In genomic region chr10:35182631-35183510, GRCh38 we compare ENCODE assay signal across 25 cellular contexts. TPM values are rescaled to one million over a fixed set of nuclear protein-coding genes. Genes with fewer than 3 reads are reported as not detected.
DNase-seq lines count a peak whose midpoint lies in the region; ATAC-seq and TF ChIP-seq lines count a peak whose summit lies in the region.
"Had no signal": no experiment of that assay in that cellular context is flagged by ENCODE, and none has a peak within 500 bp of the region (broad histone marks: within the 10 kb centered on the region; RNA-seq: fewer than 3 reads in every experiment).

No MANE protein-coding gene starts in this region.

- TF ChIP-seq EP300 in gastroesophageal sphincter (IDR thresholded peaks at IDR 0.05): no peak

- no peaks in the 10 kb centered on the region for H3K36me3 ChIP-seq in mammary epithelial cell (ENCODE audit: insufficient read depth, low read length)
- H3K36me3 ChIP-seq in gastroesophageal sphincter: no peaks in the 10 kb centered on the region
- H3K36me3 ChIP-seq: BE2C, SJSA1 had no signal

- H3K27me3 ChIP-seq in mammary epithelial cell (ENCODE audit: insufficient read depth, low read length) (no peaks in the 10 kb centered on the region), gastroesophageal sphincter (no peaks in the 10 kb centered on the region)
- H3K27me3 ChIP-seq: BE2C, SJSA1 had no signal

- peaks cover 4% of the 10 kb centered on the region for H3K36me3 Mint-ChIP-seq in MCF 10A (ENCODE audit: insufficient read depth, unreplicated experiment)

- H3K4me3 Mint-ChIP-seq in MCF 10A (ENCODE audit: unreplicated experiment): no peak overlapping the region
- H3K4me3 Mint-ChIP-seq: H9 had no signal

- H3K4me1 Mint-ChIP-seq in MCF 10A (ENCODE audit: insufficient read depth, unreplicated experiment): no peaks in the 10 kb centered on the region

- no peak for TF ChIP-seq POLR2A in gastroesophageal sphincter (IDR thresholded peaks at IDR 0.05)

- intact Hi-C loops in mammary epithelial cell (cut with micrococcal nuclease): no loop called here
- intact Hi-C loops in MCF 10A (cut with micrococcal nuclease): no loop called here

- H3K27ac ChIP-seq in mammary epithelial cell (ENCODE audit: insufficient read depth, low read depth, low read length): no peak overlapping the region
- peak overlapping the region in 3 of 4 donors; percentile 8 to 49 (median 9) for H3K27ac ChIP-seq in gastroesophageal sphincter
- H3K27ac ChIP-seq: GM23248, SJSA1 had no signal

- H3K4me1 ChIP-seq in mammary epithelial cell (ENCODE audit: insufficient read depth, low read length) (no peaks in the 10 kb centered on the region), gastroesophageal sphincter (peaks cover 0 to 13% (median 0%) of the 10 kb centered on the region in 3 donors)
- H3K4me1 ChIP-seq: BE2C, SJSA1 had no signal

- no peaks in the 10 kb centered on the region for H3K9me3 ChIP-seq in mammary epithelial cell (replicated peaks; ENCODE audit: insufficient read depth, low read length)
- no peaks in the 10 kb centered on the region for H3K9me3 ChIP-seq in gastroesophageal sphincter
- H3K9me3 ChIP-seq: BE2C, SJSA1 had no signal

- no peaks in the 10 kb centered on the region for H4K20me1 ChIP-seq in mammary epithelial cell (ENCODE audit: insufficient read depth, low read length)

- TF ChIP-seq CTCF in mammary epithelial cell (conservative IDR thresholded peaks at IDR 0.05 in 1 of 2, IDR thresholded peaks at IDR 0.05 in 1 of 2; ENCODE audit: extremely low read depth in 1 of 2, insufficient read depth in 1 of 2, low read depth in 1 of 2, low read length in 2 of 2) (no peak), MCF 10A (IDR thresholded peaks at IDR 0.05; ENCODE audit: unreplicated experiment) (no peak), gastroesophageal sphincter (IDR thresholded peaks at IDR 0.05) (no peak), retinal pigment epithelial cell (conservative IDR thresholded peaks at IDR 0.05; ENCODE audit: low read depth, low read length) (no peak)

- CTCF ChIA-PET in mammary epithelial cell (lab: Charles Lee; ENCODE audit: low non-redundant PET): interaction anchor here (0.7 kb wide), 1 partner anchor 13 kb away, joined by 3 read pairs; no protein-coding TSS in a partner anchor
- CTCF ChIA-PET in MCF 10A (lab: Yijun Ruan, JAX): interaction anchor here (3.4 kb wide), 1 partner anchor 13 kb away, joined by 12 read pairs; no protein-coding TSS in a partner anchor

- peak; percentile 22 for ATAC-seq in gastroesophageal sphincter
- no peak for ATAC-seq in HG03457 (IDR thresholded peaks at IDR 0.05; ENCODE audit: unreplicated experiment)
- ATAC-seq: Panc1 had no signal

- dilution Hi-C loops in mammary epithelial cell (cut with HindIII; ENCODE audit: low sequenced_read_pairs): loop anchor here (5.0 kb wide), 1 partner anchor 34 kb away; no protein-coding TSS in a partner anchor

- H3K4me3 ChIP-seq in mammary epithelial cell (replicated peaks in 1 of 3; ENCODE audit: insufficient read depth in 1 of 3, low read depth in 2 of 3, low read length in 3 of 3) (no peak overlapping the region), gastroesophageal sphincter (no peak overlapping the region), retinal pigment epithelial cell (ENCODE audit: low read length) (no peak overlapping the region)
- H3K4me3 ChIP-seq: GM23248, SJSA1 had no signal

- no peak overlapping the region for H3K27ac Mint-ChIP-seq in MCF 10A (ENCODE audit: low read depth, unreplicated experiment)
- H3K27ac Mint-ChIP-seq: H9 had no signal

- peak; percentile 1 for DNase-seq in mammary epithelial cell
- no peak for DNase-seq in MCF 10A (ENCODE audit: unreplicated experiment)
- DNase-seq in NCI-H82 (lab: John Stamatoyannopoulos, UW): peak; percentile 79
- DNase-seq in retinal pigment epithelial cell (ENCODE audit: low read depth): peak; percentile 81
- DNase-seq in NCI-H748 treated with DMSO at 0.1 percent for 48 hours (lab: John Stamatoyannopoulos, UW): no peak
- DNase-seq in AG08396 (ENCODE audit: low spot score): no peak
- DNase-seq: 8988T; BE2C; COR-L47; DMS 273 treated with DMSO at 0.1 percent for 48 hours; DND-41; GM23248; H9; MM.1S; NCI-H1048; NCI-H1417 treated with DMSO at 0.1 percent for 48 hours; NCI-H187; NCI-H446; NCI-H69; NK-92 treated with Interleukin-12 subunit alpha and Interleukin-12 subunit beta, amount 100 ng/mL, for 24 hours; T-helper 1 cell had no signal

- no peaks in the 10 kb centered on the region for H3K27me3 Mint-ChIP-seq in MCF 10A (ENCODE audit: insufficient read depth, unreplicated experiment)

- H3K4me2 ChIP-seq in mammary epithelial cell (ENCODE audit: insufficient read depth, low read depth, low read length): no peak overlapping the region

- POLR2A ChIA-PET in MCF 10A (lab: Yijun Ruan, JAX): interaction anchor here (0.7 to 1.0 kb wide), 3 partner anchors 10 to 56 kb away, joined by 3 to 4 read pairs (median 4); partner anchors contain the start of gene CREM

- no peak overlapping the region for H3K9ac ChIP-seq in mammary epithelial cell (ENCODE audit: insufficient read depth, low read length)
- H3K9ac ChIP-seq: GM23248 had no signal

- no peak overlapping the region for H2AFZ ChIP-seq in mammary epithelial cell (ENCODE audit: low read depth, low read length)
- H2AFZ ChIP-seq: GM23248 had no signal

- no peaks in the 10 kb centered on the region for H3K79me2 ChIP-seq in mammary epithelial cell (ENCODE audit: insufficient read depth, low read length)

- 96% methylated on average over 8 of the region's 8 CpGs for WGBS in mammary epithelial cell (ENCODE audit: low coverage, missing lambda C conversion rate)
- WGBS in gastroesophageal sphincter (ENCODE audit: low coverage in 1 of 2), 2 donors: 59 to 65% methylated on average over 8 of the region's 8 CpGs

- in situ Hi-C loops in mammary epithelial cell (cut with MboI; ENCODE audit: low sequenced_read_pairs in 2 of 2): no loop called here

- BruUV-seq in mammary epithelial cell (replicated peaks; lab: Mats Ljungman, UMichigan): no TSS peak
- no TSS peak for BruUV-seq in MCF 10A (replicated peaks; lab: Mats Ljungman, UMichigan)

- H3K9me3 Mint-ChIP-seq in MCF 10A (ENCODE audit: unreplicated experiment): no peaks in the 10 kb centered on the region
- H3K9me3 Mint-ChIP-seq: H9 had no signal

RNA-seq across cellular contexts. Expression of gene CREM, which starts 56.2 kb away (rescaled TPM):
- 10 to 100 TPM; 15.2 to 17.3 TPM for total RNA-seq in mammary epithelial cell
- 15.0 TPM for polyA plus RNA-seq in mammary epithelial cell
- not detected for polyA minus RNA-seq in mammary epithelial cell
- total RNA-seq in MCF 10A (2022): 30.2 and 31.3 TPM in 2 replicates
- total RNA-seq in gastroesophageal sphincter: 10 to 100 TPM; 37.7 to 78.1 (median 47.1) TPM

Comparison
In these comparisons a context has a peak if more than half of its experiments do, and no peak if none do; other contexts are left out.
1. DNase-seq: peak in mammary epithelial cell (single experiment), NCI-H82 (single experiment) and retinal pigment epithelial cell (single experiment); none in MCF 10A (single experiment), NCI-H748 treated with DMSO at 0.1 percent for 48 hours (single experiment) and AG08396 (single experiment).